7 cellular contexts compared by ENCODE assay signal in genomic region chr4:4090720-4091119, GRCh38.
DNase-seq lines count a peak whose midpoint lies in the region; ATAC-seq, FAIRE-seq and TF ChIP-seq lines count a peak whose summit lies in the region.
"Not testable (repeated sequence)": the region's sequence is repeated elsewhere in the genome, so short reads cannot be mapped to it uniquely, and the experiment has no call there.

No MANE protein-coding gene starts in this region.

- not testable (repeated sequence) for H2AFZ ChIP-seq in HCT116 (ENCODE audit: low read depth, low read length, poor library complexity, severe bottlenecking); HepG2 (ENCODE audit: low read length); osteoblast (ENCODE audit: low read length)

- not testable (repeated sequence) for H3K4me1 ChIP-seq in A549; HCT116 (ENCODE audit: control insufficient read depth in 1 of 2, insufficient read depth in 2 of 2, low read length in 2 of 2); endodermal cell (ENCODE audit: control insufficient read depth, insufficient read depth, low read length); osteoblast (ENCODE audit: insufficient read depth, low read length)
- peaks cover 15% of the 10 kb centered on the region for H3K4me1 ChIP-seq in HepG2 (ENCODE audit: insufficient read depth, low read length)

- H3K36me3 Mint-ChIP-seq in WTC11; endodermal cell (ENCODE audit: low read depth): not testable (repeated sequence)

- RAD21 ChIA-PET in HCT116 (lab: Charles Lee; ENCODE audit: low non-redundant PET in 1 of 2, low total read pairs in 2 of 2, uncharacterized antibody in 2 of 2, unreplicated experiment in 2 of 2) = not testable (repeated sequence)

- in situ Hi-C loops in HepG2 (cut with HindIII; ENCODE audit: extremely low pct_ligation_motif_present, low pct_unique_long_range_greater_than_20kb) = not testable (repeated sequence)

- H3K27ac ChIP-seq in A549; HCT116 (ENCODE audit: low read depth, low read length); endodermal cell (ENCODE audit: low read depth, low read length); HepG2 (ENCODE audit: extremely low read length, insufficient read depth, low read length); osteoblast (ENCODE audit: low read depth, low read length): not testable (repeated sequence)

- not testable (repeated sequence) for H3K27ac Mint-ChIP-seq in WTC11, endodermal cell

- H3K27me3 Mint-ChIP-seq in WTC11 (ENCODE audit: low read depth); endodermal cell (ENCODE audit: insufficient read depth): not testable (repeated sequence)

- H3K4me1 Mint-ChIP-seq in WTC11 (peaks cover 67% of the 10 kb centered on the region), endodermal cell (peaks cover 12% of the 10 kb centered on the region)

- WGBS in A549 (ENCODE audit: missing lambda C conversion rate) = 17% methylated on average over 3 of the region's 4 CpGs
- WGBS in endodermal cell (ENCODE audit: insufficient coverage in 1 of 2, insufficient read length in 1 of 2), 2 experiments = 60 to 80% methylated on average over 1 to 3 of the region's 4 CpGs
- 11% methylated on average over 4 of the region's 4 CpGs for WGBS in HepG2 (ENCODE audit: low lambda C conversion rate)

- POLR2A ChIA-PET in A549 (lab: Yijun Ruan, JAX); HCT116 (lab: Charles Lee); WTC11 (lab: Charles Lee); HepG2 (lab: Yijun Ruan, JAX): not testable (repeated sequence)

- 0 out of 5 replicates have a peak, but pooled peaks of 1 of the 2 experiments have one; percentile 17 for TF ChIP-seq RAD21 in A549 (conservative IDR thresholded peaks at IDR 0.05 in 1 of 2, IDR thresholded peaks at IDR 0.05 in 1 of 2)
- TF ChIP-seq RAD21 in HCT116 (IDR thresholded peaks at IDR 0.05; ENCODE audit: low read depth); HepG2 (CRISPR knock-in tag; IDR thresholded peaks at IDR 0.05): not testable (repeated sequence)

- not testable (repeated sequence) for FAIRE-seq in A549 (lab: Jason Lieb, UNC); HepG2 (lab: Jason Lieb, UNC)

- H3K27me3 ChIP-seq in GM06990 (replicated peaks; ENCODE audit: control insufficient read depth, insufficient read depth, low read length); HCT116 (ENCODE audit: insufficient read depth, low read length); endodermal cell (ENCODE audit: control insufficient read depth, insufficient read depth, low read length, poor library complexity, severe bottlenecking); HepG2 (ENCODE audit: control insufficient read depth in 1 of 2, insufficient read depth in 2 of 2, low read length in 2 of 2); osteoblast (ENCODE audit: insufficient read depth, low read length): not testable (repeated sequence)

- not testable (repeated sequence) for H3K9me3 Mint-ChIP-seq in WTC11, endodermal cell

- TF ChIP-seq CTCF in A549 (IDR thresholded peaks at IDR 0.05); HepG2 (CRISPR knock-in tag; IDR thresholded peaks at IDR 0.05): not testable (repeated sequence)
- TF ChIP-seq CTCF in GM06990 (IDR thresholded peaks at IDR 0.05; ENCODE audit: insufficient read depth, low read length, poor library complexity, severe bottlenecking) = peak; percentile 5
- peak in 2 of 3 experiments; percentile 14 to 28; a peak in 1 of 6 replicates for TF ChIP-seq CTCF in HCT116 (IDR thresholded peaks at IDR 0.05 in 2 of 3, conservative IDR thresholded peaks at IDR 0.05 in 1 of 3; ENCODE audit: borderline replicate concordance in 1 of 3, insufficient read depth in 1 of 3, low read depth in 2 of 3, low read length in 2 of 3)
- 0 out of 2 replicates have a peak, but pooled peaks have one; percentile 17 for TF ChIP-seq CTCF in WTC11 (IDR thresholded peaks at IDR 0.05)
- TF ChIP-seq CTCF in endodermal cell (conservative IDR thresholded peaks at IDR 0.05) = peak; percentile 67
- TF ChIP-seq CTCF in osteoblast (IDR thresholded peaks at IDR 0.05; ENCODE audit: extremely low read depth, low read depth, low read length) = peak; percentile 19

- H3K9me3 ChIP-seq in A549; HCT116 (ENCODE audit: control insufficient read depth in 1 of 2, insufficient read depth in 1 of 2, low read depth in 1 of 2, low read length in 2 of 2); endodermal cell (ENCODE audit: control insufficient read depth, low read length); HepG2 (ENCODE audit: low read length); osteoblast (ENCODE audit: low read depth, low read length): not testable (repeated sequence)

- H3K4me3 Mint-ChIP-seq in WTC11, endodermal cell: not testable (repeated sequence)

- H3K4me2 ChIP-seq in A549 (peak overlapping the region; percentile 46; the same call in 2 of the 3 replicates), HCT116 (ENCODE audit: low read length) (0 out of 2 replicates have a peak overlapping the region, but pooled peaks have one; percentile 48)
- not testable (repeated sequence) for H3K4me2 ChIP-seq in HepG2 (ENCODE audit: low read depth, low read length); osteoblast (ENCODE audit: insufficient read depth, low read length)

- H4K20me1 ChIP-seq in HCT116 (ENCODE audit: insufficient read depth); HepG2 (ENCODE audit: insufficient read depth, low read length); osteoblast (ENCODE audit: insufficient read depth, low read length): not testable (repeated sequence)

- H3K9me2 ChIP-seq in HCT116 (ENCODE audit: insufficient read depth) = not testable (repeated sequence)

- H3K36me3 ChIP-seq in GM06990 (ENCODE audit: control insufficient read depth, insufficient read depth, low read length); HCT116 (ENCODE audit: control insufficient read depth in 1 of 2, insufficient read depth in 2 of 2, low read length in 2 of 2); endodermal cell (ENCODE audit: control insufficient read depth, insufficient read depth, low read length); HepG2 (replicated peaks in 1 of 2; ENCODE audit: control insufficient read depth in 1 of 2, insufficient read depth in 2 of 2, low read length in 2 of 2); osteoblast (ENCODE audit: insufficient read depth, low read length): not testable (repeated sequence)

- intact Hi-C loops in HCT116 (cut with micrococcal nuclease); HepG2 (cut with micrococcal nuclease; ENCODE audit: unreplicated experiment): not testable (repeated sequence)

- H3K4me3 ChIP-seq in A549; GM06990 (replicated peaks; ENCODE audit: low read depth, low read length); HCT116 (replicated peaks in 1 of 2; ENCODE audit: low read depth in 1 of 2, low read length in 2 of 2); endodermal cell (ENCODE audit: low read length); HepG2 (replicated peaks in 1 of 3; ENCODE audit: insufficient read depth in 1 of 3, low read depth in 2 of 3, low read length in 3 of 3); osteoblast (ENCODE audit: insufficient read depth, low read length): not testable (repeated sequence)

- not testable (repeated sequence) for DNase-seq in A549 (ENCODE audit: low read depth in 1 of 2, low spot score in 1 of 2); GM06990 (ENCODE audit: extremely low read depth, insufficient read length); HCT116 (ENCODE audit: low read depth, low spot score); WTC11 (ENCODE audit: low spot score); endodermal cell; osteoblast (ENCODE audit: insufficient read length, low spot score, missing footprints)
- DNase-seq in HepG2 (ENCODE audit: low spot score) = peak; percentile 2

- not testable (repeated sequence) for H3K9ac ChIP-seq in HCT116 (ENCODE audit: low read length); endodermal cell (ENCODE audit: extremely low read depth, low read length, poor library complexity, severe bottlenecking); HepG2 (ENCODE audit: insufficient read depth, low read depth, low read length)

- not testable (repeated sequence) for TF ChIP-seq POLR2A in A549 (IDR thresholded peaks at IDR 0.05; ENCODE audit: low read length); HCT116 (IDR thresholded peaks at IDR 0.05; ENCODE audit: borderline replicate concordance, extremely low read depth, insufficient read depth, insufficient read length); HepG2 (IDR thresholded peaks at IDR 0.05; ENCODE audit: insufficient read depth in 1 of 2, low read depth in 2 of 2, low read length in 2 of 2)

- not testable (repeated sequence) for BruUV-seq in HCT116 (replicated peaks; lab: Mats Ljungman, UMichigan); HepG2 (replicated peaks; lab: Mats Ljungman, UMichigan)

- not testable (repeated sequence) for TF ChIP-seq EP300 in A549 (IDR thresholded peaks at IDR 0.05); HepG2 (IDR thresholded peaks at IDR 0.05; ENCODE audit: low read depth in 2 of 2, low read length in 2 of 2); HepG2 (CRISPR knock-in tag; IDR thresholded peaks at IDR 0.05; ENCODE audit: borderline replicate concordance)

- CTCF ChIA-PET in A549 (lab: Yijun Ruan, JAX); HCT116 (lab: Charles Lee); HepG2 (lab: Yijun Ruan, JAX; ENCODE audit: low intra/inter-chr PET ratio, low total read pairs): not testable (repeated sequence)
- CTCF ChIA-PET in WTC11 (lab: Charles Lee) = interaction anchor here (0.6 to 1.3 kb wide), 3 partner anchors 58 to 703 kb away, joined by 3 to 4 read pairs (median 4); no protein-coding TSS in a partner anchor

- not testable (repeated sequence) for H3K79me2 ChIP-seq in HCT116 (ENCODE audit: insufficient read depth, low read length); HepG2 (ENCODE audit: insufficient read depth, low read length); osteoblast (ENCODE audit: insufficient read depth, low read length)

- ATAC-seq in A549, HCT116, WTC11, HepG2: not testable (repeated sequence)
